31 cellular contexts compared by ENCODE assay signal in the genomic region with DNA sequence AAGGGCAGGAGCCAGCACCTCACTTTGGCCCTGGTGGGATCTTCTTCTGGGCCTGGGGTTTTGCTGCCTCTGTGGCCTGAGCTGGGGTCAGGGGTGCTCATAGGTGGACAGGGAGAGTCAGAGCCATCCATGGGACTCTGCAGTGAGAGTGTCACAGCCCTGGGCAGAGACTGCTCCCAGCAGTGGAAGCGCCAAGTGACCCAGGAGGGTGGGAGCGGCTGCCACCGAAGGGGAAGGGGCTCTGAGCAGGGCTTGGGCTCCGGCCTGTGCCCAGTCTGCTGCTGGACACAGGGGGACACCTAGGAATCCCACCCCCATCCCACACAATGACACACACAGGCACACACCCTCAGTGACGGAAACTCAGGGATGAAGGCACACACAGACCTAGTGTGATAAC. TPM values are rescaled to one million over a fixed set of nuclear protein-coding genes. Genes with fewer than 3 reads are reported as not detected.
DNase-seq lines count a peak whose midpoint lies in the region; ATAC-seq, FAIRE-seq and TF ChIP-seq lines count a peak whose summit lies in the region.
"Had no signal": no experiment of that assay in that cellular context is flagged by ENCODE, and none has a peak within 500 bp of the region (broad histone marks: within the 10 kb centered on the region; RNA-seq: fewer than 3 reads in every experiment).

No MANE protein-coding gene starts in this region.

- H3K23ac ChIP-seq in H1 (ENCODE audit: insufficient read length) (no peak overlapping the region), neuronal stem cell (ENCODE audit: low read depth, low read length, poor library complexity) (no peak overlapping the region)

- intact Hi-C loops in kidney (cut with DNase I) (no loop called here), upper lobe of right lung (cut with DNase I) (no loop called here)

- TF ChIP-seq POLR2A in H1 (IDR thresholded peaks at IDR 0.05; ENCODE audit: control extremely low read depth in 1 of 2, low read depth in 2 of 2, low read length in 2 of 2), result no peak

- H3K79me2 ChIP-seq in H1 (ENCODE audit: control insufficient read depth in 1 of 2, insufficient read depth in 2 of 2, low read length in 2 of 2) (no peaks in the 10 kb centered on the region), parathyroid adenoma (no peaks in the 10 kb centered on the region)

- no peak for TF ChIP-seq CTCF in H1 (IDR thresholded peaks at IDR 0.05; ENCODE audit: control extremely low read depth in 1 of 3, insufficient read depth in 1 of 3, low read depth in 1 of 3, low read length in 3 of 3)
- TF ChIP-seq CTCF in kidney (IDR thresholded peaks at IDR 0.05; ENCODE audit: borderline replicate concordance, extremely low read depth, insufficient read depth), result no peak
- no peak for TF ChIP-seq CTCF in parathyroid adenoma (IDR thresholded peaks at IDR 0.05)
- no peak for TF ChIP-seq CTCF in upper lobe of right lung (IDR thresholded peaks at IDR 0.05)

- H2BK120ac ChIP-seq in H1 (replicated peaks; ENCODE audit: low read depth, low read length) (no peak overlapping the region), neuronal stem cell (ENCODE audit: low read depth, low read length) (no peak overlapping the region)

- no peak overlapping the region for H3K56ac ChIP-seq in H1 (replicated peaks; ENCODE audit: insufficient read length, low read depth, low read length)

- ATAC-seq in upper lobe of right lung (no peak), GM21526 (IDR thresholded peaks at IDR 0.05; ENCODE audit: low FRiP score, unreplicated experiment) (no peak)
- ATAC-seq: GM12878 had no signal

- H2BK15ac ChIP-seq in H1 (ENCODE audit: low read length) (no peak overlapping the region), neuronal stem cell (ENCODE audit: low read length) (no peak overlapping the region)

- H3K4me2 ChIP-seq in H1 (ENCODE audit: insufficient read depth in 1 of 2, low read depth in 2 of 2, low read length in 2 of 2) (no peak overlapping the region), neuronal stem cell (ENCODE audit: insufficient read depth, low read length, poor library complexity, severe bottlenecking) (no peak overlapping the region), parathyroid adenoma (ENCODE audit: low read length) (peak overlapping the region; percentile 22)
- H3K4me2 ChIP-seq: BLaER1 had no signal

- no peak overlapping the region for H4K91ac ChIP-seq in H1 (replicated peaks; ENCODE audit: insufficient read length, low read length)
- H4K91ac ChIP-seq in neuronal stem cell (ENCODE audit: low read depth, low read length, poor library complexity), result peak overlapping the region; percentile 85

- H2AFZ ChIP-seq in H1 (ENCODE audit: low read length), result no peak overlapping the region
- H2AFZ ChIP-seq in neuronal stem cell (ENCODE audit: low read length), result no peak overlapping the region
- no peak overlapping the region for H2AFZ ChIP-seq in parathyroid adenoma

- no peak overlapping the region for H3K4ac ChIP-seq in H1 (replicated peaks; ENCODE audit: insufficient read length, low read depth, low read length)
- H3K4ac ChIP-seq in neuronal stem cell (ENCODE audit: low read length), result no peak overlapping the region

- POLR2A ChIA-PET in H1 (lab: Charles Lee; ENCODE audit: partially characterized antibody), result interaction anchor here (2.2 kb wide), 1 partner anchor 24 kb away, joined by 5 read pairs; no protein-coding TSS in a partner anchor

- FAIRE-seq in H1 (lab: Jason Lieb, UNC) (no peak), kidney (lab: Jason Lieb, UNC) (no peak)
- FAIRE-seq: A204.1, GM12878, GM12892, GM18507 had no signal

- H2BK20ac ChIP-seq in H1 (ENCODE audit: low read length), result no peak overlapping the region

- 92% methylated on average over 5 of the region's 5 CpGs; no CpG with 5 or more reads in 1 of the 2 experiments for WGBS in H1 (ENCODE audit: extremely low coverage in 1 of 2, insufficient coverage in 1 of 2, insufficient read length in 1 of 2, insufficient replicate concordance in 2 of 2, low coverage in 1 of 2, low lambda C conversion rate in 2 of 2, missing lambda C conversion rate in 1 of 2), 2 experiments
- WGBS in neuronal stem cell (ENCODE audit: extremely low coverage in 2 of 2, insufficient read length in 2 of 2, insufficient replicate concordance in 1 of 2), 2 donors, result no CpG with 5 or more reads among the region's 5 CpGs

- H3K9ac ChIP-seq in H1 (replicated peaks in 1 of 4; ENCODE audit: extremely low read depth in 1 of 4, low read depth in 3 of 4, low read length in 3 of 4), result no peak overlapping the region
- H3K9ac ChIP-seq in kidney (ENCODE audit: low read length in 2 of 2), result peak overlapping the region; percentile 29 to 93
- H3K9ac ChIP-seq in neuronal stem cell (ENCODE audit: low read depth, low read length, poor library complexity), result no peak overlapping the region
- no peak overlapping the region for H3K9ac ChIP-seq in parathyroid adenoma
- H3K9ac ChIP-seq: BLaER1 had no signal

- no peak overlapping the region for H2BK5ac ChIP-seq in H1 (ENCODE audit: low read depth, low read length)
- H2BK5ac ChIP-seq in neuronal stem cell (ENCODE audit: low read length), result peak overlapping the region; percentile 66

- H4K8ac ChIP-seq in H1 (ENCODE audit: extremely low read depth, insufficient read depth, low read length) (no peak overlapping the region), neuronal stem cell (ENCODE audit: low read depth, low read length) (no peak overlapping the region)

- H3K36me3 ChIP-seq in H1 (ENCODE audit: control insufficient read depth in 2 of 4, insufficient read depth in 4 of 4, low read length in 3 of 4) (no peaks in the 10 kb centered on the region), kidney (ENCODE audit: control insufficient read depth in 1 of 2, insufficient read depth in 2 of 2, low read length in 2 of 2) (no peaks in the 10 kb centered on the region), neuronal stem cell (replicated peaks in 1 of 2; ENCODE audit: control insufficient read depth in 2 of 2, insufficient read depth in 2 of 2, low read length in 2 of 2) (no peaks in the 10 kb centered on the region), parathyroid adenoma (ENCODE audit: control insufficient read depth, insufficient read depth, low read length) (no peaks in the 10 kb centered on the region), upper lobe of right lung (no peaks in the 10 kb centered on the region)
- H3K36me3 ChIP-seq: BE2C, BLaER1 had no signal

- H3K79me1 ChIP-seq in H1 (ENCODE audit: low read depth, low read length) (no peaks in the 10 kb centered on the region), neuronal stem cell (ENCODE audit: low read depth, low read length) (no peaks in the 10 kb centered on the region)

- H3K27me3 ChIP-seq in H1 (replicated peaks in 1 of 4; ENCODE audit: control insufficient read depth in 3 of 4, extremely low read depth in 1 of 4, insufficient read depth in 3 of 4, low read length in 3 of 4) (peaks cover 0 to 6% (median 0%) of the 10 kb centered on the region in 4 experiments; a peak in 1 of 7 replicates), neuronal stem cell (ENCODE audit: control insufficient read depth in 3 of 3, insufficient read depth in 3 of 3, low read depth in 1 of 3, low read length in 3 of 3) (peaks cover 0 to 63% (median 2%) of the 10 kb centered on the region in 3 experiments), parathyroid adenoma (ENCODE audit: control insufficient read depth, insufficient read depth, low read length) (no peaks in the 10 kb centered on the region), upper lobe of right lung (no peaks in the 10 kb centered on the region)
- H3K27me3 ChIP-seq: BE2C, BLaER1 had no signal

- no peak overlapping the region for H3K14ac ChIP-seq in H1 (ENCODE audit: insufficient read length)
- no peak overlapping the region for H3K14ac ChIP-seq in neuronal stem cell (ENCODE audit: low read length)

- TF ChIP-seq RAD21 in H1 (IDR thresholded peaks at IDR 0.05 in 1 of 2, conservative IDR thresholded peaks at IDR 0.05 in 1 of 2; ENCODE audit: low read depth in 2 of 2, low read length in 2 of 2), result no peak

- H2AK5ac ChIP-seq in H1 (ENCODE audit: low read depth, low read length), result no peak overlapping the region
- H2AK5ac ChIP-seq in neuronal stem cell (ENCODE audit: low read depth, low read length), result no peak overlapping the region

- TF ChIP-seq EP300 in H1 (IDR thresholded peaks at IDR 0.05; ENCODE audit: borderline replicate concordance in 1 of 2, low read depth in 2 of 2, low read length in 2 of 2), result no peak

- H3K18ac ChIP-seq in H1 (ENCODE audit: extremely low read depth, low read length), result no peak overlapping the region
- peak overlapping the region; percentile 48 for H3K18ac ChIP-seq in neuronal stem cell (ENCODE audit: low read length)

- H3K4me1 ChIP-seq in H1 (replicated peaks in 1 of 4; ENCODE audit: control insufficient read depth in 3 of 4, insufficient read depth in 4 of 4, low read length in 3 of 4) (peaks cover 0 to 7% (median 0%) of the 10 kb centered on the region in 4 experiments; a peak in 3 of 7 replicates), kidney (ENCODE audit: control insufficient read depth in 1 of 2, insufficient read depth in 1 of 2, low read depth in 1 of 2, low read length in 2 of 2) (peaks cover 0 to 6% of the 10 kb centered on the region in 2 donors), neuronal stem cell (ENCODE audit: control insufficient read depth in 2 of 2, insufficient read depth in 1 of 2, low read depth in 1 of 2, low read length in 2 of 2) (peaks cover 3 to 6% of the 10 kb centered on the region in 2 donors), parathyroid adenoma (no peaks in the 10 kb centered on the region), upper lobe of right lung (peaks cover 5% of the 10 kb centered on the region)
- H3K4me1 ChIP-seq: BE2C had no signal

- H3K27ac ChIP-seq in H1 (ENCODE audit: low read depth, low read length) (no peak overlapping the region), kidney (ENCODE audit: low read depth in 2 of 2, low read length in 2 of 2) (peak overlapping the region; percentile 93 to 94), neuronal stem cell (replicated peaks; ENCODE audit: low read length) (no peak overlapping the region), parathyroid adenoma (no peak overlapping the region), upper lobe of right lung (no peak overlapping the region)
- H3K27ac ChIP-seq: BLaER1 had no signal

- H2BK12ac ChIP-seq in H1 (ENCODE audit: low read depth, low read length) (0 out of 2 replicates have a peak overlapping the region, but pooled peaks have one; percentile 33), neuronal stem cell (ENCODE audit: low read length) (peak overlapping the region; percentile 10)

- H4K5ac ChIP-seq in H1 (ENCODE audit: insufficient read length, low read depth, low read length), result no peak overlapping the region

- CTCF ChIA-PET in H1 (lab: Charles Lee; ENCODE audit: partially characterized antibody), result interaction anchor here (0.9 to 5.6 kb wide), 9 partner anchors 10 to 143 kb away, joined by 3 to 41 read pairs (median 4); a partner anchor contains a TSS

- H3K23me2 ChIP-seq in H1 (ENCODE audit: low read depth, low read length), result peaks cover 4% of the 10 kb centered on the region

- no peak overlapping the region for H3K4me3 ChIP-seq in H1 (ENCODE audit: extremely low read depth in 1 of 4, insufficient read depth in 2 of 4, low read depth in 3 of 4, low read length in 4 of 4)
- peak overlapping the region; percentile 72 to 78 for H3K4me3 ChIP-seq in kidney (ENCODE audit: low read length in 2 of 2)
- H3K4me3 ChIP-seq in neuronal stem cell (ENCODE audit: low read length in 2 of 2), result no peak overlapping the region
- H3K4me3 ChIP-seq in parathyroid adenoma (ENCODE audit: low read depth, low read length), result no peak overlapping the region
- no peak overlapping the region for H3K4me3 ChIP-seq in upper lobe of right lung
- H3K4me3 ChIP-seq: BLaER1, GM12878 had no signal

- H3K9me3 ChIP-seq in H1 (ENCODE audit: insufficient read depth in 2 of 2, low read depth in 1 of 2, low read length in 1 of 2), result no peaks in the 10 kb centered on the region
- no peaks in the 10 kb centered on the region for H3K9me3 ChIP-seq in kidney (ENCODE audit: control insufficient read depth in 1 of 2, low read length in 2 of 2)
- no peaks in the 10 kb centered on the region for H3K9me3 ChIP-seq in neuronal stem cell (replicated peaks in 1 of 2; ENCODE audit: control insufficient read depth in 2 of 2, insufficient read depth in 1 of 2, low read depth in 1 of 2, low read length in 2 of 2)
- H3K9me3 ChIP-seq in parathyroid adenoma (ENCODE audit: control insufficient read depth, low read length), result no peaks in the 10 kb centered on the region
- H3K9me3 ChIP-seq in upper lobe of right lung, result no peaks in the 10 kb centered on the region
- H3K9me3 ChIP-seq: BE2C, BLaER1 had no signal

- DNase-seq in H1 (ENCODE audit: low read depth in 1 of 2, low spot score in 2 of 2) (no peak), kidney (no peak), neuronal stem cell (ENCODE audit: low spot score) (no peak), upper lobe of right lung (no peak), NCI-H1105 (lab: John Stamatoyannopoulos, UW) (no peak), ureter (ENCODE audit: low spot score) (no peak)
- DNase-seq: 8988T; ACHN; BE2C; C1 segment of cervical spinal cord; CD4-positive, CD25-positive, alpha-beta regulatory T cell; CD8-positive, alpha-beta memory T cell; COR-L47; DMS 273 treated with DMSO at 0.1 percent for 48 hours; DMS153; DND-41; EL; GDM1 had no signal

- H4K20me1 ChIP-seq in H1 (replicated peaks in 1 of 2; ENCODE audit: control insufficient read depth in 1 of 2, insufficient read depth in 2 of 2, low read length in 2 of 2), result no peaks in the 10 kb centered on the region
- H4K20me1 ChIP-seq: BLaER1 had no signal

RNA-seq across cellular contexts. Expression of a gene that starts 0.4 kb away (rescaled TPM):
- total RNA-seq in H1 (2021; fragmentation: NEBNext Ultra II Directional; extraction: Animal tissue kit (Norgen Biotek cat#: 25700)), result 1.2 and 1.4 TPM in 2 replicates
- polyA plus RNA-seq in H1 (2011; rRNA removed) (3.5 and 5.7 TPM in 2 replicates), kidney (ENCODE audit: insufficient read depth, low read depth, low replicate concordance) (519 TPM)
- polyA plus RNA-seq in H1 (2011; cell fraction: cytosol; rRNA removed), result 4.0 TPM
- 14.0 TPM for polyA plus RNA-seq in H1 (2011; cell fraction: nucleus; rRNA removed)
- 1.8 to 3.3 TPM (median 2.4 TPM) in 4 replicates for polyA plus RNA-seq in H1 (2012, experiment 1 of 2)
- 1.6 TPM for polyA plus RNA-seq in H1 (2012, experiment 2 of 2)
- 2.6 TPM for polyA plus RNA-seq in H1 (2013, experiment 1 of 2)
- 2.0 TPM for polyA plus RNA-seq in H1 (2013, experiment 2 of 2)
- 1.4 and 3.3 TPM in 2 replicates for polyA minus RNA-seq in H1 (2011; rRNA and poly(A)+ RNA removed)
- 1.8 TPM for polyA minus RNA-seq in H1 (2011; cell fraction: cytosol; rRNA and poly(A)+ RNA removed)
- polyA minus RNA-seq in H1 (2011; cell fraction: nucleus; rRNA and poly(A)+ RNA removed), result 2.1 TPM
- total RNA-seq in kidney (60.6 TPM), upper lobe of right lung (0.35 TPM), ureter (0.65 TPM)
- 2.9 TPM for polyA plus RNA-seq in neuronal stem cell (2013, experiment 1 of 2)
- polyA plus RNA-seq in neuronal stem cell (2013, experiment 2 of 2), result 2.7 TPM
- total RNA-seq: CD4-positive, alpha-beta memory T cell; CD4-positive, CD25-positive, alpha-beta regulatory T cell; CD8-positive, alpha-beta memory T cell; GM12878 had no signal
- polyA plus RNA-seq: CD14-positive monocyte; CD4-positive, alpha-beta memory T cell; CD4-positive, CD25-positive, alpha-beta regulatory T cell; CD8-positive, alpha-beta memory T cell had no signal

RNA-seq across cellular contexts. Expression of a gene that starts 22.1 kb away (rescaled TPM):
- total RNA-seq in H1 (2021; fragmentation: NEBNext Ultra II Directional; extraction: Animal tissue kit (Norgen Biotek cat#: 25700)), result 0.95 and 1.3 TPM in 2 replicates
- polyA plus RNA-seq in H1 (2011; rRNA removed) (2.0 and 3.9 TPM in 2 replicates), kidney (ENCODE audit: insufficient read depth, low read depth, low replicate concordance) (187 TPM)
- polyA plus RNA-seq in H1 (2011; cell fraction: cytosol; rRNA removed), result 2.8 TPM
- polyA plus RNA-seq in H1 (2011; cell fraction: nucleus; rRNA removed), result 22.4 TPM
- polyA plus RNA-seq in H1 (2012, experiment 1 of 2), result 0.77 to 2.4 TPM (median 0.99 TPM) in 4 replicates
- polyA plus RNA-seq in H1 (2012, experiment 2 of 2), result 0.42 TPM
- polyA plus RNA-seq in H1 (2013, experiment 1 of 2), result 1.6 TPM
- polyA plus RNA-seq in H1 (2013, experiment 2 of 2), result 1.5 TPM
- polyA minus RNA-seq in H1 (2011; rRNA and poly(A)+ RNA removed), result 0.80 and 1.0 TPM in 2 replicates
- not detected for polyA minus RNA-seq in H1 (2011; cell fraction: cytosol; rRNA and poly(A)+ RNA removed)
- 2.7 TPM for polyA minus RNA-seq in H1 (2011; cell fraction: nucleus; rRNA and poly(A)+ RNA removed)
- total RNA-seq in kidney (7.8 TPM), upper lobe of right lung (not detected), ureter (2.2 TPM)
- 0.13 TPM for polyA plus RNA-seq in neuronal stem cell (2013, experiment 1 of 2)
- 0.08 TPM for polyA plus RNA-seq in neuronal stem cell (2013, experiment 2 of 2)
- total RNA-seq: A673; CD4-positive, alpha-beta memory T cell; CD4-positive, CD25-positive, alpha-beta regulatory T cell; CD8-positive, alpha-beta memory T cell; Daoy; GM12878 had no signal
- polyA plus RNA-seq: AG04450; CD14-positive monocyte; CD4-positive, alpha-beta memory T cell; CD4-positive, CD25-positive, alpha-beta regulatory T cell; CD8-positive, alpha-beta memory T cell had no signal

RNA-seq across cellular contexts. Expression of a gene that starts 26.1 kb away (rescaled TPM):
- total RNA-seq in H1 (2021; fragmentation: NEBNext Ultra II Directional; extraction: Animal tissue kit (Norgen Biotek cat#: 25700)), result not detected in 2 replicates
- polyA plus RNA-seq in H1 (2011; rRNA removed), result 0.19 TPM in 1 of 2 replicates, not detected in the other
- 0.14 TPM for polyA plus RNA-seq in H1 (2011; cell fraction: cytosol; rRNA removed)
- polyA plus RNA-seq in H1 (2011; cell fraction: nucleus; rRNA removed), result 0.54 TPM
- 0.13 to 0.64 TPM (median 0.33 TPM) in 4 replicates for polyA plus RNA-seq in H1 (2012, experiment 1 of 2)
- polyA plus RNA-seq in H1 (2012, experiment 2 of 2), result not detected
- 0.04 TPM for polyA plus RNA-seq in H1 (2013, experiment 1 of 2)
- polyA plus RNA-seq in H1 (2013, experiment 2 of 2), result 0.02 TPM
- polyA minus RNA-seq in H1 (2011; rRNA and poly(A)+ RNA removed), result not detected in 2 replicates
- not detected for polyA minus RNA-seq in H1 (2011; cell fraction: cytosol; rRNA and poly(A)+ RNA removed)
- 0.20 TPM for polyA minus RNA-seq in H1 (2011; cell fraction: nucleus; rRNA and poly(A)+ RNA removed)
- total RNA-seq in kidney, result 29.1 TPM
- polyA plus RNA-seq in kidney (ENCODE audit: insufficient read depth, low read depth, low replicate concordance), result 17.0 TPM
- not detected for polyA plus RNA-seq in neuronal stem cell (2013, experiment 1 of 2)
- polyA plus RNA-seq in neuronal stem cell (2013, experiment 2 of 2), result not detected
- total RNA-seq in upper lobe of right lung, result 10.7 TPM
- 36.2 TPM for total RNA-seq in ureter
- total RNA-seq: A673; CD4-positive, alpha-beta memory T cell; CD4-positive, CD25-positive, alpha-beta regulatory T cell; CD8-positive, alpha-beta memory T cell; GM12878 had no signal
- polyA plus RNA-seq: CD14-positive monocyte; CD4-positive, alpha-beta memory T cell; CD4-positive, CD25-positive, alpha-beta regulatory T cell; CD8-positive, alpha-beta memory T cell had no signal

RNA-seq across cellular contexts. Expression of a gene that starts 29.5 kb away (rescaled TPM):
- total RNA-seq in H1 (2021; fragmentation: NEBNext Ultra II Directional; extraction: Animal tissue kit (Norgen Biotek cat#: 25700)), result 0.25 and 0.78 TPM in 2 replicates
- polyA plus RNA-seq in H1 (2011; rRNA removed) (0.73 and 1.6 TPM in 2 replicates), kidney (ENCODE audit: insufficient read depth, low read depth, low replicate concordance) (12.0 TPM)
- polyA plus RNA-seq in H1 (2011; cell fraction: cytosol; rRNA removed), result 0.54 TPM
- 1.4 TPM for polyA plus RNA-seq in H1 (2011; cell fraction: nucleus; rRNA removed)
- polyA plus RNA-seq in H1 (2012, experiment 1 of 2), result 0.33 to 1.4 TPM (median 1.1 TPM) in 4 replicates
- 0.76 TPM for polyA plus RNA-seq in H1 (2012, experiment 2 of 2)
- 0.85 TPM for polyA plus RNA-seq in H1 (2013, experiment 1 of 2)
- 0.92 TPM for polyA plus RNA-seq in H1 (2013, experiment 2 of 2)
- 0.22 and 0.46 TPM in 2 replicates for polyA minus RNA-seq in H1 (2011; rRNA and poly(A)+ RNA removed)
- 0.88 TPM for polyA minus RNA-seq in H1 (2011; cell fraction: cytosol; rRNA and poly(A)+ RNA removed)
- 1.2 TPM for polyA minus RNA-seq in H1 (2011; cell fraction: nucleus; rRNA and poly(A)+ RNA removed)
- total RNA-seq in kidney (5.0 TPM), upper lobe of right lung (not detected), ureter (0.60 TPM)
- polyA plus RNA-seq in neuronal stem cell (2013, experiment 1 of 2), result 8.9 TPM
- polyA plus RNA-seq in neuronal stem cell (2013, experiment 2 of 2), result 9.1 TPM
- total RNA-seq: CD4-positive, alpha-beta memory T cell; CD4-positive, CD25-positive, alpha-beta regulatory T cell; GM12878 had no signal
- polyA plus RNA-seq: CD14-positive monocyte; CD8-positive, alpha-beta memory T cell had no signal

RNA-seq across cellular contexts. Expression of a gene that starts 39.9 kb away (rescaled TPM):
- not detected in 2 replicates for total RNA-seq in H1 (2021; fragmentation: NEBNext Ultra II Directional; extraction: Animal tissue kit (Norgen Biotek cat#: 25700))
- polyA plus RNA-seq in H1 (2011; rRNA removed), result not detected in 2 replicates
- not detected for polyA plus RNA-seq in H1 (2011; cell fraction: cytosol; rRNA removed)
- not detected for polyA plus RNA-seq in H1 (2011; cell fraction: nucleus; rRNA removed)
- not detected in 4 replicates for polyA plus RNA-seq in H1 (2012, experiment 1 of 2)
- not detected for polyA plus RNA-seq in H1 (2012, experiment 2 of 2)
- polyA plus RNA-seq in H1 (2013, experiment 1 of 2), result not detected
- 0.02 TPM for polyA plus RNA-seq in H1 (2013, experiment 2 of 2)
- not detected in 2 replicates for polyA minus RNA-seq in H1 (2011; rRNA and poly(A)+ RNA removed)
- not detected for polyA minus RNA-seq in H1 (2011; cell fraction: cytosol; rRNA and poly(A)+ RNA removed)
- not detected for polyA minus RNA-seq in H1 (2011; cell fraction: nucleus; rRNA and poly(A)+ RNA removed)
- 0.22 TPM for total RNA-seq in kidney
- 4.0 TPM for polyA plus RNA-seq in kidney (ENCODE audit: insufficient read depth, low read depth, low replicate concordance)
- polyA plus RNA-seq in neuronal stem cell (2013, experiment 1 of 2), result not detected
- not detected for polyA plus RNA-seq in neuronal stem cell (2013, experiment 2 of 2)
- not detected for total RNA-seq in upper lobe of right lung
- total RNA-seq in ureter, result not detected
- total RNA-seq: A673; CD4-positive, alpha-beta memory T cell; CD4-positive, CD25-positive, alpha-beta regulatory T cell; CD8-positive, alpha-beta memory T cell; Daoy; G401; GM12878 had no signal
- polyA plus RNA-seq: AG04450; CD14-positive monocyte; CD4-positive, alpha-beta memory T cell; CD4-positive, CD25-positive, alpha-beta regulatory T cell; CD8-positive, alpha-beta memory T cell; GM12878 had no signal

Comparison
In these comparisons a context has a peak if more than half of its experiments do, and no peak if none do; other contexts are left out.
1. H3K27ac ChIP-seq: peak in kidney (2 of 2); none in H1 (single experiment), neuronal stem cell (single experiment), parathyroid adenoma (single experiment) and upper lobe of right lung (single experiment).
2. H3K4me3 ChIP-seq: peak in kidney (2 of 2); none in H1 (0 of 4), neuronal stem cell (0 of 2), parathyroid adenoma (single experiment) and upper lobe of right lung (single experiment).
3. H3K9ac ChIP-seq: peak in kidney (2 of 2); none in H1 (0 of 4), neuronal stem cell (single experiment) and parathyroid adenoma (single experiment).
4. RNA of a gene that starts 0.4 kb away (total RNA-seq): 60.6 TPM in kidney (single experiment); 1.2 to 1.4 TPM in H1, 0.65 TPM in ureter (single experiment) and 0.35 TPM in upper lobe of right lung (single experiment); every median in the first group is over 10 times any median in the second.